ENCODE assay signal across 8 cellular contexts in genomic region chr6:26055670-26056582, GRCh38. TPM values are rescaled to one million over a fixed set of nuclear protein-coding genes. Genes with fewer than 3 reads are reported as not detected.
DNase-seq lines count a peak whose midpoint lies in the region; ATAC-seq, FAIRE-seq and TF ChIP-seq lines count a peak whose summit lies in the region.

No MANE protein-coding gene starts in this region.

- ATAC-seq in HG03175 (IDR thresholded peaks at IDR 0.05; ENCODE audit: unreplicated experiment): peak; percentile 68
- ATAC-seq in activated B cell treated with CpG ODN at 0.5 μM for 24 hours (ENCODE audit: low read depth): peak; percentile 80

- no peak for TF ChIP-seq CTCF in AG09309 (IDR thresholded peaks at IDR 0.05; ENCODE audit: control insufficient read depth, insufficient read depth, low read depth, low read length, missing control alignments)
- no peak for TF ChIP-seq CTCF in activated B cell treated with CpG ODN at 0.5 μM for 24 hours (IDR thresholded peaks at IDR 0.05)
- no peak for TF ChIP-seq CTCF in keratinocyte (optimal IDR thresholded peaks at IDR 0.05 in 1 of 3, IDR thresholded peaks at IDR 0.05 in 1 of 3, conservative IDR thresholded peaks at IDR 0.05 in 1 of 3; ENCODE audit: extremely low read depth in 1 of 3, insufficient read depth in 2 of 3, low read length in 3 of 3)

- peak; percentile 99 for TF ChIP-seq POLR2A in GM18951 (IDR thresholded peaks at IDR 0.05; ENCODE audit: extremely low read depth, insufficient read depth, insufficient read length)

- FAIRE-seq in keratinocyte (lab: Jason Lieb, UNC): no peak

- no peaks in the 10 kb centered on the region for H3K9me1 ChIP-seq in keratinocyte (ENCODE audit: control insufficient read depth, extremely low read depth, insufficient read depth, low read length)

- peaks cover 19% of the 10 kb centered on the region for H3K4me1 ChIP-seq in keratinocyte (ENCODE audit: control insufficient read depth, extremely low read depth, insufficient read depth, low read length)

- H3K4me3 Mint-ChIP-seq in activated B cell treated with CpG ODN at 0.5 μM for 24 hours: peak overlapping the region; percentile 97

- H3K9me3 Mint-ChIP-seq in activated B cell treated with CpG ODN at 0.5 μM for 24 hours: no peaks in the 10 kb centered on the region

- intact Hi-C loops in activated B cell treated with CpG ODN at 0.5 μM for 24 hours (cut with micrococcal nuclease): loop anchor here (1.0 kb wide), 9 partner anchors 8 to 102 kb away; a partner anchor contains a TSS

- peak overlapping the region; percentile 100 for H3K27ac Mint-ChIP-seq in activated B cell treated with CpG ODN at 0.5 μM for 24 hours

- peaks cover 13% of the 10 kb centered on the region for H3K36me3 Mint-ChIP-seq in activated B cell treated with CpG ODN at 0.5 μM for 24 hours (ENCODE audit: low read depth)

- no peaks in the 10 kb centered on the region for H3K79me2 ChIP-seq in keratinocyte (ENCODE audit: control insufficient read depth, insufficient read depth, low read length)

- CTCF ChIA-PET in activated B cell treated with CpG ODN at 0.5 μM for 24 hours (lab: Charles Lee): interaction anchor here (1.2 kb wide), 2 partner anchors 10 to 30 kb away, joined by 3 to 6 read pairs; no protein-coding TSS in a partner anchor

- dilution Hi-C loops in keratinocyte (cut with MboI; ENCODE audit: extremely low pct_ligation_motif_present, low sequenced_read_pairs): no loop called here

- H3K9me3 ChIP-seq in keratinocyte (ENCODE audit: control insufficient read depth, low read depth, low read length): no peaks in the 10 kb centered on the region

- H3K27me3 Mint-ChIP-seq in activated B cell treated with CpG ODN at 0.5 μM for 24 hours: no peaks in the 10 kb centered on the region

- H4K20me1 ChIP-seq in keratinocyte (ENCODE audit: control insufficient read depth, extremely low read depth, insufficient read depth, low read length): no peaks in the 10 kb centered on the region

- H3K27ac ChIP-seq in keratinocyte (ENCODE audit: control insufficient read depth, insufficient read depth, low read length): peak overlapping the region; percentile 97

- H3K4me3 ChIP-seq in AG09309 (ENCODE audit: control insufficient read depth, low read depth, low read length): peak overlapping the region; percentile 71
- peak overlapping the region; percentile 68 to 82 (median 81) for H3K4me3 ChIP-seq in keratinocyte (ENCODE audit: control insufficient read depth in 2 of 3, extremely low read depth in 1 of 3, insufficient read depth in 2 of 3, low read depth in 1 of 3, low read length in 3 of 3)

- H3K27me3 ChIP-seq in keratinocyte (ENCODE audit: control insufficient read depth, extremely low read depth, insufficient read depth, low read length): no peaks in the 10 kb centered on the region

- peak; percentile 61 for DNase-seq in AG09309 (ENCODE audit: low read depth)
- DNase-seq in NCI-H2227 treated with DMSO at 0.1 percent for 48 hours (lab: John Stamatoyannopoulos, UW): peak; percentile 90
- peak; percentile 77 for DNase-seq in activated B cell treated with CpG ODN at 0.5 μM for 24 hours
- DNase-seq in cerebellar cortex (ENCODE audit: low spot score): peak; percentile 95
- DNase-seq in keratinocyte (ENCODE audit: low read depth, low spot score): no peak
- DNase-seq in stimulated activated CD4-positive, alpha-beta T cell treated with anti-CD3 and anti-CD28 coated beads, Interleukin-12 subunit alpha, Interleukin-12 subunit beta, amount 100 ng/mL, for 48 hours (ENCODE audit: low read depth in 2 of 3, low spot score in 1 of 3): peak; percentile 76 to 90 (median 89)

- POLR2A ChIA-PET in activated B cell treated with CpG ODN at 0.5 μM for 24 hours (lab: Charles Lee): interaction anchor here (0.5 to 7.2 kb wide), 44 partner anchors 10 to 1837 kb away, joined by 3 to 273 read pairs (median 12); partner anchors contain the start of gene HFE

- peak overlapping the region; percentile 93 for H3K4me2 ChIP-seq in keratinocyte (ENCODE audit: control insufficient read depth, extremely low read depth, insufficient read depth, low read depth, low read length)

- peak overlapping the region; percentile 92 for H3K9ac ChIP-seq in keratinocyte (ENCODE audit: control insufficient read depth, extremely low read depth, insufficient read depth, low read length)

- peak overlapping the region; percentile 74 for H2AFZ ChIP-seq in keratinocyte (ENCODE audit: control insufficient read depth, low read length)

- H3K36me3 ChIP-seq in keratinocyte (ENCODE audit: control insufficient read depth in 2 of 2, extremely low read depth in 1 of 2, insufficient read depth in 2 of 2, low read length in 2 of 2): no peaks in the 10 kb centered on the region

- in situ Hi-C loops in GM18951 (cut with MboI; ENCODE audit: low sequenced_read_pairs, unreplicated experiment): no loop called here

- peaks cover 20% of the 10 kb centered on the region for H3K4me1 Mint-ChIP-seq in activated B cell treated with CpG ODN at 0.5 μM for 24 hours

RNA-seq across cellular contexts. Expression of gene HFE, which starts 31.3 kb away (rescaled TPM):
- total RNA-seq in activated B cell treated with CpG ODN at 0.5 μM for 24 hours: 0.98 and 1.1 TPM in 2 replicates
- 13.8 to 18.6 TPM (median 18.4 TPM) in 3 replicates for polyA plus RNA-seq in keratinocyte
- 1.8 TPM for polyA plus RNA-seq in keratinocyte (2011; ENCODE audit: low read depth)
- 4.8 and 5.8 TPM in 2 replicates for polyA plus RNA-seq in keratinocyte (2011; cell fraction: cytosol; rRNA removed)
- polyA plus RNA-seq in keratinocyte (2011; cell fraction: nucleus; rRNA removed): 22.5 and 22.9 TPM in 2 replicates
- 3.0 and 11.8 TPM in 2 replicates for polyA plus RNA-seq in keratinocyte (2012; ENCODE audit: low replicate concordance)
- polyA minus RNA-seq in keratinocyte: 16.8 to 21.1 TPM (median 19.5 TPM) in 3 replicates
- 13.0 TPM for polyA minus RNA-seq in keratinocyte (2011; cell fraction: cytosol; rRNA and poly(A)+ RNA removed)
- polyA minus RNA-seq in keratinocyte (2011; cell fraction: nucleus; rRNA and poly(A)+ RNA removed): 19.5 and 31.3 TPM in 2 replicates
